In the genomic region with DNA sequence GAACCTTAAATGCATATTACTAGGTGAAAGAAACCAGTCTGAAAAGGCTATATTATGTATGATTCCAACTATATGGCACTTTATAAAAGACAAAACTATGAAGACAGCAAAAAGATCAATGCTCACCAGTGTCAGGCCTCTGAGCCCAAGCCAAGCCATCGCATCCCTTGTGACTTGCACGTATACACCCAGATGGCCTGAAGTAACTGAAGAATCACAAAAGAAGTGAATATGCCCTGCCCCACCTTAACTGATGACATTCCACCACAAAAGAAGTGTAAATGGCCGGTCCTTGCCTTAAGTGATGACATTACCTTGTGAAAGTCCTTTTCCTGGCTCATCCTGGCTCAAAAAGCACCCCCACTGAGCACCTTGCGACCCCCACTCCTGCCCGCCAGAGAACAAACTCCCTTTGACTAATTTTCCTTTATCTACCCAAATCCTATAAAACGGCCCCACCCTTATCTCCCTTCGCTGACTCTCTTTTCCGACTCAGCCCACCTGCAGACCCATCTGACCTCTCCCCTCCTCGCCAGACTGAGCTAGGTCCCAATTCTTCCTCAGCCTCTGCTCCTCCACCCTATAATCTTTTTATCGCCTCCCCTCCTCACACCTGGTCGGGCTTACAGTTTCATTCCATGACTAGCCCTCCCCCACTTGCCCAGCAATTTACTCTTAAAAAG, we compare ENCODE assay signal across 6 cellular contexts.
DNase-seq lines count a peak whose midpoint lies in the region; ATAC-seq, FAIRE-seq and TF ChIP-seq lines count a peak whose summit lies in the region.
"Not testable (repeated sequence)": the region's sequence is repeated elsewhere in the genome, so short reads cannot be mapped to it uniquely, and the experiment has no call there.

No MANE protein-coding gene starts in this region.

- not testable (repeated sequence) for H2AK5ac ChIP-seq in H1 (ENCODE audit: low read depth, low read length)

- peak; percentile 81 for ATAC-seq in GM23338

- peak overlapping the region; percentile 20; the same call in 1 of the 3 replicates for H3K4me3 Mint-ChIP-seq in GM23338

- H4K91ac ChIP-seq in H1 (replicated peaks; ENCODE audit: insufficient read length, low read length), result peak overlapping the region; percentile 88

- H3K36me3 Mint-ChIP-seq in GM23338 (ENCODE audit: low read depth), result peaks cover 21% of the 10 kb centered on the region; the same call in 2 of the 3 replicates

- H3K4me3 ChIP-seq in GM23338 (peak overlapping the region; percentile 46), HUES6 (ENCODE audit: low read depth, low read length) (peak overlapping the region; percentile 74), H1 (ENCODE audit: extremely low read depth in 1 of 4, insufficient read depth in 2 of 4, low read depth in 3 of 4, low read length in 4 of 4) (peak overlapping the region in 2 of 4 experiments; percentile 13 to 53; a peak in 4 of 8 replicates)
- H3K4me3 ChIP-seq in iPS-18a (ENCODE audit: low read length); kidney (ENCODE audit: low read length in 2 of 2): not testable (repeated sequence)

- not testable (repeated sequence) for H3K9me3 Mint-ChIP-seq in GM23338

- not testable (repeated sequence) for H3K9me3 ChIP-seq in HUES6 (ENCODE audit: control insufficient read depth, insufficient read depth, low read depth, low read length); H1 (ENCODE audit: insufficient read depth in 2 of 2, low read depth in 1 of 2, low read length in 1 of 2); iPS-18a (ENCODE audit: control insufficient read depth, low read depth, low read length); kidney (ENCODE audit: control insufficient read depth in 1 of 2, low read length in 2 of 2)

- H3K56ac ChIP-seq in H1 (replicated peaks; ENCODE audit: insufficient read length, low read depth, low read length), result peak overlapping the region; percentile 39

- peaks cover 45% of the 10 kb centered on the region for H3K79me2 ChIP-seq in GM23338 (replicated peaks; ENCODE audit: insufficient read depth)
- H3K79me2 ChIP-seq in H1 (ENCODE audit: control insufficient read depth in 1 of 2, insufficient read depth in 2 of 2, low read length in 2 of 2), result peaks cover 11 to 38% of the 10 kb centered on the region in 2 experiments; a peak in 3 of 4 replicates

- not testable (repeated sequence) for FAIRE-seq in H1 (lab: Jason Lieb, UNC); kidney (lab: Jason Lieb, UNC)

- H2BK120ac ChIP-seq in H1 (replicated peaks; ENCODE audit: low read depth, low read length), result peak overlapping the region; percentile 98

- not testable (repeated sequence) for H3K27me3 ChIP-seq in GM23338 (ENCODE audit: insufficient read depth); HUES6 (ENCODE audit: control insufficient read depth, insufficient read depth, low read length); H1 (replicated peaks in 1 of 4; ENCODE audit: control insufficient read depth in 3 of 4, extremely low read depth in 1 of 4, insufficient read depth in 3 of 4, low read length in 3 of 4); iPS-18a (ENCODE audit: control insufficient read depth, insufficient read depth, low read length)

- H2BK15ac ChIP-seq in H1 (ENCODE audit: low read length), result not testable (repeated sequence)

- H3K9me2 ChIP-seq in GM23338 (ENCODE audit: insufficient read depth), result not testable (repeated sequence)

- peak overlapping the region; percentile 89 for H3K27ac Mint-ChIP-seq in GM23338

- not testable (repeated sequence) for H3F3A ChIP-seq in GM23338 (replicated peaks; ENCODE audit: low read depth)

- peak overlapping the region; percentile 93 for H4K5ac ChIP-seq in H1 (ENCODE audit: insufficient read length, low read depth, low read length)

- TF ChIP-seq RAD21 in H1 (IDR thresholded peaks at IDR 0.05 in 1 of 2, conservative IDR thresholded peaks at IDR 0.05 in 1 of 2; ENCODE audit: low read depth in 2 of 2, low read length in 2 of 2), result not testable (repeated sequence)

- H3K23ac ChIP-seq in H1 (ENCODE audit: insufficient read length), result not testable (repeated sequence)

- not testable (repeated sequence) for H4K8ac ChIP-seq in H1 (ENCODE audit: extremely low read depth, insufficient read depth, low read length)

- H3K4me2 ChIP-seq in GM23338 (peak overlapping the region; percentile 68), H1 (ENCODE audit: insufficient read depth in 1 of 2, low read depth in 2 of 2, low read length in 2 of 2) (peak overlapping the region; percentile 26 to 70; a peak in 3 of 4 replicates)

- H3K14ac ChIP-seq in H1 (ENCODE audit: insufficient read length), result not testable (repeated sequence)

- intact Hi-C loops in kidney (cut with DNase I), result not testable (repeated sequence)

- CTCF ChIA-PET in H1 (lab: Charles Lee; ENCODE audit: partially characterized antibody), result interaction anchor here (0.7 to 1.3 kb wide), 2 partner anchors 38 to 1600 kb away, joined by 3 read pairs; no protein-coding TSS in a partner anchor

- DNase-seq in GM23338 (ENCODE audit: low spot score), result peak; percentile 60
- DNase-seq in H1 (ENCODE audit: low read depth in 1 of 2, low spot score in 2 of 2), result peak; percentile 61
- DNase-seq in iPS DF 4.7 (ENCODE audit: extremely low read depth, low spot score), result peak; percentile 49
- DNase-seq in kidney, result peak; percentile 29

- H3K27me3 Mint-ChIP-seq in GM23338 (ENCODE audit: insufficient read depth, low read depth, poor library complexity), result not testable (repeated sequence)

- not testable (repeated sequence) for H2BK12ac ChIP-seq in H1 (ENCODE audit: low read depth, low read length)

- H2BK20ac ChIP-seq in H1 (ENCODE audit: low read length), result not testable (repeated sequence)

- WGBS in H1 (ENCODE audit: extremely low coverage in 1 of 2, insufficient coverage in 1 of 2, insufficient read length in 1 of 2, insufficient replicate concordance in 2 of 2, low coverage in 1 of 2, low lambda C conversion rate in 2 of 2, missing lambda C conversion rate in 1 of 2), 2 experiments, result 14% methylated on average over 10 of the region's 11 CpGs; no CpG with 5 or more reads in 1 of the 2 experiments

- TF ChIP-seq CTCF in GM23338 (conservative IDR thresholded peaks at IDR 0.05; ENCODE audit: low read depth in 2 of 2); H1 (IDR thresholded peaks at IDR 0.05; ENCODE audit: control extremely low read depth in 1 of 3, insufficient read depth in 1 of 3, low read depth in 1 of 3, low read length in 3 of 3); kidney (IDR thresholded peaks at IDR 0.05; ENCODE audit: borderline replicate concordance, extremely low read depth, insufficient read depth): not testable (repeated sequence)

- peak in 1 of 2 experiments; percentile 33; a peak in 1 of 3 replicates for TF ChIP-seq POLR2A in H1 (IDR thresholded peaks at IDR 0.05; ENCODE audit: control extremely low read depth in 1 of 2, low read depth in 2 of 2, low read length in 2 of 2)

- H2AFZ ChIP-seq in GM23338; H1 (ENCODE audit: low read length): not testable (repeated sequence)

- peaks cover 52% of the 10 kb centered on the region for H3K4me1 Mint-ChIP-seq in GM23338

- H3K9ac ChIP-seq in HUES6 (ENCODE audit: low read length) (peak overlapping the region; percentile 96), iPS-18a (ENCODE audit: low read length) (peak overlapping the region; percentile 33)
- not testable (repeated sequence) for H3K9ac ChIP-seq in H1 (replicated peaks in 1 of 4; ENCODE audit: extremely low read depth in 1 of 4, low read depth in 3 of 4, low read length in 3 of 4); kidney (ENCODE audit: low read length in 2 of 2)

- not testable (repeated sequence) for H3K36me3 ChIP-seq in GM23338 (ENCODE audit: insufficient read depth); iPS-18a (ENCODE audit: control insufficient read depth, low read depth, low read length); kidney (ENCODE audit: control insufficient read depth in 1 of 2, insufficient read depth in 2 of 2, low read length in 2 of 2)
- H3K36me3 ChIP-seq in HUES6 (ENCODE audit: control insufficient read depth, insufficient read depth, low read length) (peaks cover 29% of the 10 kb centered on the region), H1 (ENCODE audit: control insufficient read depth in 2 of 4, insufficient read depth in 4 of 4, low read length in 3 of 4) (peaks cover 0 to 17% (median 0%) of the 10 kb centered on the region in 4 experiments; a peak in 1 of 8 replicates)

- H3K4ac ChIP-seq in H1 (replicated peaks; ENCODE audit: insufficient read length, low read depth, low read length), result not testable (repeated sequence)

- H3K27ac ChIP-seq in GM23338 (ENCODE audit: low read depth), result peak overlapping the region; percentile 99
- peak overlapping the region; percentile 99 for H3K27ac ChIP-seq in HUES6 (ENCODE audit: low read depth, low read length)
- H3K27ac ChIP-seq in H1 (ENCODE audit: low read depth, low read length), result peak overlapping the region; percentile 57; the same call in 1 of the 2 replicates
- H3K27ac ChIP-seq in iPS-18a (ENCODE audit: low read length), result peak overlapping the region; percentile 29
- not testable (repeated sequence) for H3K27ac ChIP-seq in kidney (ENCODE audit: low read depth in 2 of 2, low read length in 2 of 2)

- H3K79me1 ChIP-seq in H1 (ENCODE audit: low read depth, low read length), result not testable (repeated sequence)

- not testable (repeated sequence) for H4K20me1 ChIP-seq in GM23338 (replicated peaks; ENCODE audit: insufficient read depth); H1 (replicated peaks in 1 of 2; ENCODE audit: control insufficient read depth in 1 of 2, insufficient read depth in 2 of 2, low read length in 2 of 2)

- peak overlapping the region; percentile 74; the same call in 1 of the 2 replicates for H2BK5ac ChIP-seq in H1 (ENCODE audit: low read depth, low read length)

- peaks cover 33% of the 10 kb centered on the region for H3K4me1 ChIP-seq in GM23338 (ENCODE audit: insufficient read depth)
- peaks cover 32% of the 10 kb centered on the region for H3K4me1 ChIP-seq in HUES6 (ENCODE audit: control insufficient read depth, insufficient read depth, low read length)
- H3K4me1 ChIP-seq in H1 (replicated peaks in 1 of 4; ENCODE audit: control insufficient read depth in 3 of 4, insufficient read depth in 4 of 4, low read length in 3 of 4); kidney (ENCODE audit: control insufficient read depth in 1 of 2, insufficient read depth in 1 of 2, low read depth in 1 of 2, low read length in 2 of 2): not testable (repeated sequence)
- peaks cover 18% of the 10 kb centered on the region for H3K4me1 ChIP-seq in iPS-18a (ENCODE audit: control insufficient read depth, low read depth, low read length)

- H3K18ac ChIP-seq in H1 (ENCODE audit: extremely low read depth, low read length), result peak overlapping the region; percentile 84

- TF ChIP-seq EP300 in H1 (IDR thresholded peaks at IDR 0.05; ENCODE audit: borderline replicate concordance in 1 of 2, low read depth in 2 of 2, low read length in 2 of 2), result not testable (repeated sequence)

- H3K23me2 ChIP-seq in H1 (ENCODE audit: low read depth, low read length), result not testable (repeated sequence)

- POLR2A ChIA-PET in H1 (lab: Charles Lee; ENCODE audit: partially characterized antibody), result interaction anchor here (0.7 to 1.8 kb wide), 5 partner anchors 9 to 31 kb away, joined by 3 to 8 read pairs (median 4); no protein-coding TSS in a partner anchor
